Comparison of ENCODE assay signal across 1 cellular context in the genomic region with DNA sequence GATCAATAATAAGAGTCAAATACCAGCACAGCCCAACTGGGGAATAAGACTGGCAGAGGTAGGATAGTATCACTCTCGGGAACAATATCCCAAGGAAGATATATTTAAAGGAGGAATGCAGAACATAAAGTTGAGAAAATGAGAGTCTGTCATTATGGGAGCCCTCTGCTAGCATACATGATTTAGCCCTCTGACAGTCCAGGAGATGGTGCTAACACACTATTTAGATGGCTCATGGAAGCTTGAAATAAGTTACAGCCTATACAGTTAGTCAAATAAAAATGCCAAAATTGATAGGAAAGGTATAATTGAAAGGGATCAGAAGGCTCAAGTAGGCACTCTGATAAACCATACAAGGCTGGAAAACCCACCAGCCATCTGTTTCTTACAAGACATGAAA.
TF ChIP-seq lines count a peak whose summit lies in the region.

No MANE protein-coding gene starts in this region.

TF ChIP-seq in liver, 16 proteins besides CTCF, POLR2A, EP300 and RAD21 (continued from another document):
- TF ChIP-seq, protein P1, sequence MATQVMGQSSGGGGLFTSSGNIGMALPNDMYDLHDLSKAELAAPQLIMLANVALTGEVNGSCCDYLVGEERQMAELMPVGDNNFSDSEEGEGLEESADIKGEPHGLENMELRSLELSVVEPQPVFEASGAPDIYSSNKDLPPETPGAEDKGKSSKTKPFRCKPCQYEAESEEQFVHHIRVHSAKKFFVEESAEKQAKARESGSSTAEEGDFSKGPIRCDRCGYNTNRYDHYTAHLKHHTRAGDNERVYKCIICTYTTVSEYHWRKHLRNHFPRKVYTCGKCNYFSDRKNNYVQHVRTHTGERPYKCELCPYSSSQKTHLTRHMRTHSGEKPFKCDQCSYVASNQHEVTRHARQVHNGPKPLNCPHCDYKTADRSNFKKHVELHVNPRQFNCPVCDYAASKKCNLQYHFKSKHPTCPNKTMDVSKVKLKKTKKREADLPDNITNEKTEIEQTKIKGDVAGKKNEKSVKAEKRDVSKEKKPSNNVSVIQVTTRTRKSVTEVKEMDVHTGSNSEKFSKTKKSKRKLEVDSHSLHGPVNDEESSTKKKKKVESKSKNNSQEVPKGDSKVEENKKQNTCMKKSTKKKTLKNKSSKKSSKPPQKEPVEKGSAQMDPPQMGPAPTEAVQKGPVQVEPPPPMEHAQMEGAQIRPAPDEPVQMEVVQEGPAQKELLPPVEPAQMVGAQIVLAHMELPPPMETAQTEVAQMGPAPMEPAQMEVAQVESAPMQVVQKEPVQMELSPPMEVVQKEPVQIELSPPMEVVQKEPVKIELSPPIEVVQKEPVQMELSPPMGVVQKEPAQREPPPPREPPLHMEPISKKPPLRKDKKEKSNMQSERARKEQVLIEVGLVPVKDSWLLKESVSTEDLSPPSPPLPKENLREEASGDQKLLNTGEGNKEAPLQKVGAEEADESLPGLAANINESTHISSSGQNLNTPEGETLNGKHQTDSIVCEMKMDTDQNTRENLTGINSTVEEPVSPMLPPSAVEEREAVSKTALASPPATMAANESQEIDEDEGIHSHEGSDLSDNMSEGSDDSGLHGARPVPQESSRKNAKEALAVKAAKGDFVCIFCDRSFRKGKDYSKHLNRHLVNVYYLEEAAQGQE (IDR thresholded peaks at IDR 0.05), result no peak
- TF ChIP-seq SP1 (IDR thresholded peaks at IDR 0.05) (no peak), FOXA2 (IDR thresholded peaks at IDR 0.05) (no peak), NR2F2 (IDR thresholded peaks at IDR 0.05) (no peak)
